In genomic region chr2:111436411-111436810, GRCh38 we compare ENCODE assay signal across 8 cellular contexts.
ATAC-seq and TF ChIP-seq lines count a peak whose summit lies in the region.
"Not testable (repeated sequence)": the region's sequence is repeated elsewhere in the genome, so short reads cannot be mapped to it uniquely, and the experiment has no call there.

No MANE protein-coding gene starts in this region.

- not testable (repeated sequence) for H3K9me3 ChIP-seq in OCI-LY1 (ENCODE audit: low read length)

- TF ChIP-seq CTCF in OCI-LY1 (IDR thresholded peaks at IDR 0.05; ENCODE audit: low read length): not testable (repeated sequence)

- H2AFZ ChIP-seq in OCI-LY1 (ENCODE audit: low read length): not testable (repeated sequence)

- not testable (repeated sequence) for H3F3A ChIP-seq in OCI-LY1 (ENCODE audit: insufficient read depth, low read length)

- H3K4me2 ChIP-seq in OCI-LY1 (ENCODE audit: low read length): not testable (repeated sequence)

- ATAC-seq in GM18502 (IDR thresholded peaks at IDR 0.05; ENCODE audit: poor library complexity, unreplicated experiment): peak; percentile 59
- ATAC-seq in GM18907 (IDR thresholded peaks at IDR 0.05; ENCODE audit: unreplicated experiment): peak; percentile 66
- ATAC-seq in GM19395 (IDR thresholded peaks at IDR 0.05; ENCODE audit: unreplicated experiment): peak; percentile 78
- peak; percentile 44 for ATAC-seq in GM21576 (IDR thresholded peaks at IDR 0.05; ENCODE audit: unreplicated experiment)
- peak; percentile 62 for ATAC-seq in HG02798 (IDR thresholded peaks at IDR 0.05; ENCODE audit: poor library complexity, unreplicated experiment)
- peak; percentile 58 for ATAC-seq in HG02981 (IDR thresholded peaks at IDR 0.05; ENCODE audit: unreplicated experiment)
- ATAC-seq in HG03175 (IDR thresholded peaks at IDR 0.05; ENCODE audit: unreplicated experiment): peak; percentile 71

- not testable (repeated sequence) for H3K9ac ChIP-seq in OCI-LY1 (ENCODE audit: low read length)

- H3K27me3 ChIP-seq in OCI-LY1 (ENCODE audit: insufficient read depth, low read length): not testable (repeated sequence)

- not testable (repeated sequence) for H3K79me2 ChIP-seq in OCI-LY1 (ENCODE audit: insufficient read depth, low read length)

- not testable (repeated sequence) for H3K36me3 ChIP-seq in OCI-LY1 (ENCODE audit: insufficient read depth, low read length)

- H3K27ac ChIP-seq in OCI-LY1 (ENCODE audit: low read depth, low read length, poor library complexity, severe bottlenecking): peak overlapping the region; percentile 83

- H3K4me3 ChIP-seq in OCI-LY1 (ENCODE audit: low read depth, low read length, poor library complexity, severe bottlenecking): not testable (repeated sequence)

- H4K20me1 ChIP-seq in OCI-LY1 (ENCODE audit: insufficient read depth, low read length): not testable (repeated sequence)

- peaks cover 83% of the 10 kb centered on the region for H3K4me1 ChIP-seq in OCI-LY1 (ENCODE audit: insufficient read depth, low read length, severe bottlenecking)

- H3K9me2 ChIP-seq in OCI-LY1 (ENCODE audit: low read depth, low read length): not testable (repeated sequence)
